ENCODE assay signal across 17 cellular contexts in genomic region chr17:59638553-59638952, GRCh38.
"Had no signal": no experiment of that assay in that cellular context is flagged by ENCODE, and none has a peak within 500 bp of the region (broad histone marks: within the 10 kb centered on the region; RNA-seq: fewer than 3 reads in every experiment).

No MANE protein-coding gene starts in this region.

- H3K9me3 Mint-ChIP-seq: activated CD4-positive, alpha-beta memory T cell treated with anti-CD3 and anti-CD28 coated beads, Interleukin-2, amount 10 ng/mL, durations not matched to agents 7 days and 5 days; activated naive CD4-positive, alpha-beta T cell treated with anti-CD3 and anti-CD28 coated beads, Interleukin-2, amount 50 U/mL, for 24 hours; activated T-cell treated with anti-CD3 and anti-CD28 coated beads, Interleukin-2, amount 50 U/mL, for 24 hours; natural killer cell treated with Interleukin-12 subunit alpha and Interleukin-12 subunit beta and Interleukin-15 and Interleukin-18, amount 100 ng/mL, for 72 hours; stimulated activated memory B cell treated with anti-CD40 and anti-IgM and Interleukin-4, amounts not matched to agents 10 μg/mL and 1 μg/mL and 100 μg/mL, for 72 hours had no signal

- H3K4me3 Mint-ChIP-seq: activated CD4-positive, alpha-beta memory T cell treated with anti-CD3 and anti-CD28 coated beads, Interleukin-2, amount 10 ng/mL, durations not matched to agents 7 days and 5 days; activated naive CD4-positive, alpha-beta T cell treated with anti-CD3 and anti-CD28 coated beads, Interleukin-2, amount 50 U/mL, for 24 hours; activated T-cell treated with anti-CD3 and anti-CD28 coated beads, Interleukin-2, amount 50 U/mL, for 24 hours; natural killer cell treated with Interleukin-12 subunit alpha and Interleukin-12 subunit beta and Interleukin-15 and Interleukin-18, amount 100 ng/mL, for 72 hours; stimulated activated memory B cell treated with anti-CD40 and anti-IgM and Interleukin-4, amounts not matched to agents 10 μg/mL and 1 μg/mL and 100 μg/mL, for 72 hours had no signal

- H3K27me3 ChIP-seq: adrenal gland, esophagus squamous epithelium, uterus had no signal

- FAIRE-seq: endothelial cell of umbilical vein had no signal

- H3K27ac Mint-ChIP-seq: activated CD4-positive, alpha-beta memory T cell treated with anti-CD3 and anti-CD28 coated beads, Interleukin-2, amount 10 ng/mL, durations not matched to agents 7 days and 5 days; activated naive CD4-positive, alpha-beta T cell treated with anti-CD3 and anti-CD28 coated beads, Interleukin-2, amount 50 U/mL, for 24 hours; natural killer cell treated with Interleukin-12 subunit alpha and Interleukin-12 subunit beta and Interleukin-15 and Interleukin-18, amount 100 ng/mL, for 72 hours; stimulated activated memory B cell treated with anti-CD40 and anti-IgM and Interleukin-4, amounts not matched to agents 10 μg/mL and 1 μg/mL and 100 μg/mL, for 72 hours had no signal

- H3K4me3 ChIP-seq: adrenal gland, coronary artery, esophagus squamous epithelium, uterus had no signal

- ATAC-seq: natural killer cell treated with Interleukin-12 subunit alpha and Interleukin-12 subunit beta and Interleukin-15 and Interleukin-18, amount 100 ng/mL, for 72 hours; stimulated activated memory B cell treated with anti-CD40 and anti-IgM and Interleukin-4, amounts not matched to agents 10 μg/mL and 1 μg/mL and 100 μg/mL, for 72 hours had no signal

- DNase-seq: activated CD4-positive, alpha-beta memory T cell treated with anti-CD3 and anti-CD28 coated beads, Interleukin-2, amount 10 ng/mL, durations not matched to agents 7 days and 5 days; activated CD4-positive, alpha-beta T cell treated with anti-CD3 and anti-CD28 coated beads for 4 hours; activated effector memory CD4-positive, alpha-beta T cell treated with Interleukin-2 at 50 U/mL for 16 hours; activated T-cell treated with anti-CD3 and anti-CD28 coated beads, Interleukin-2, amount 50 U/mL, for 24 hours; adrenal gland; effector CD4-positive, alpha-beta T cell; esophagus squamous epithelium; hypothalamus; kidney glomerular epithelial cell; mesendoderm; T-helper 2 cell; uterus had no signal

- H3K27ac ChIP-seq: esophagus squamous epithelium, uterus had no signal

- H3K9me3 ChIP-seq: adrenal gland, esophagus squamous epithelium, uterus had no signal

- H3K36me3 ChIP-seq: adrenal gland, uterus had no signal

- H3K36me3 Mint-ChIP-seq: activated naive CD4-positive, alpha-beta T cell treated with anti-CD3 and anti-CD28 coated beads, Interleukin-2, amount 50 U/mL, for 24 hours; natural killer cell treated with Interleukin-12 subunit alpha and Interleukin-12 subunit beta and Interleukin-15 and Interleukin-18, amount 100 ng/mL, for 72 hours had no signal
